In genomic region chr17:75392559-75392958, GRCh38 we compare ENCODE assay signal across 9 cellular contexts. TPM values are rescaled to one million over a fixed set of nuclear protein-coding genes. Genes with fewer than 3 reads are reported as not detected.
DNase-seq lines count a peak whose midpoint lies in the region; ATAC-seq and TF ChIP-seq lines count a peak whose summit lies in the region.
"Had no signal": no experiment of that assay in that cellular context is flagged by ENCODE, and none has a peak within 500 bp of the region (broad histone marks: within the 10 kb centered on the region; RNA-seq: fewer than 3 reads in every experiment).

No MANE protein-coding gene starts in this region.

- CTCF ChIA-PET in activated naive CD4-positive, alpha-beta T cell treated with anti-CD3 and anti-CD28 coated beads for 36 hours (lab: Charles Lee), result interaction anchor here (0.6 to 2.0 kb wide), 3 partner anchors 9 to 49 kb away, joined by 3 to 6 read pairs (median 3); no protein-coding TSS in a partner anchor

- no peak for ATAC-seq in activated naive CD8-positive, alpha-beta T cell treated with anti-CD3 and anti-CD28 coated beads, Interleukin-2, amount 50 U/mL, for 24 hours
- no peak for ATAC-seq in upper lobe of left lung (ENCODE audit: low FRiP score in 2 of 2)

- TF ChIP-seq EP300 in upper lobe of left lung (IDR thresholded peaks at IDR 0.05), result no peak

- H3K4me3 ChIP-seq in iPS-20b (ENCODE audit: low read length) (peak overlapping the region; percentile 80), subcutaneous abdominal adipose tissue (ENCODE audit: low read depth in 1 of 5, low read length in 5 of 5) (peak overlapping the region in 3 of 5 donors; percentile 9 to 86 (median 79)), upper lobe of left lung (peak overlapping the region in 1 of 4 donors; percentile 65)

- no peaks in the 10 kb centered on the region for H3K27me3 Mint-ChIP-seq in activated naive CD4-positive, alpha-beta T cell treated with anti-CD3 and anti-CD28 coated beads for 36 hours (ENCODE audit: low read depth)
- H3K27me3 Mint-ChIP-seq in activated naive CD8-positive, alpha-beta T cell treated with anti-CD3 and anti-CD28 coated beads, Interleukin-2, amount 50 U/mL, for 24 hours, result no peaks in the 10 kb centered on the region

- H3K9me3 ChIP-seq in iPS-20b (ENCODE audit: insufficient read depth, low read depth, low read length) (no peaks in the 10 kb centered on the region), subcutaneous abdominal adipose tissue (ENCODE audit: control insufficient read depth in 5 of 5, low read length in 5 of 5) (no peaks in the 10 kb centered on the region), upper lobe of left lung (no peaks in the 10 kb centered on the region)

- H3K27ac ChIP-seq in iPS-20b (ENCODE audit: low read length) (no peak overlapping the region), subcutaneous abdominal adipose tissue (ENCODE audit: low read depth, low read length) (peak overlapping the region; percentile 80), upper lobe of left lung (peak overlapping the region in 2 of 4 donors; percentile 86 to 87)

- peak overlapping the region; percentile 23 for H3K4me3 Mint-ChIP-seq in activated naive CD4-positive, alpha-beta T cell treated with anti-CD3 and anti-CD28 coated beads for 36 hours
- peak overlapping the region; percentile 33 for H3K4me3 Mint-ChIP-seq in activated naive CD8-positive, alpha-beta T cell treated with anti-CD3 and anti-CD28 coated beads, Interleukin-2, amount 50 U/mL, for 24 hours

- no peak for TF ChIP-seq CTCF in upper lobe of left lung (IDR thresholded peaks at IDR 0.05)

- H3K4me1 Mint-ChIP-seq in activated naive CD4-positive, alpha-beta T cell treated with anti-CD3 and anti-CD28 coated beads for 36 hours (ENCODE audit: low read depth), result peaks cover 84% of the 10 kb centered on the region
- H3K4me1 Mint-ChIP-seq in activated naive CD8-positive, alpha-beta T cell treated with anti-CD3 and anti-CD28 coated beads, Interleukin-2, amount 50 U/mL, for 24 hours, result peaks cover 79% of the 10 kb centered on the region

- peaks cover 24% of the 10 kb centered on the region; the same call in 1 of the 2 replicates for H3K36me3 ChIP-seq in iPS-20b (ENCODE audit: insufficient read depth, low read depth, low read length)
- H3K36me3 ChIP-seq in subcutaneous abdominal adipose tissue (ENCODE audit: control insufficient read depth in 5 of 5, insufficient read depth in 5 of 5, low read length in 5 of 5), result peaks cover 0 to 10% (median 0%) of the 10 kb centered on the region in 5 donors
- peaks cover 0 to 13% (median 0%) of the 10 kb centered on the region in 4 donors for H3K36me3 ChIP-seq in upper lobe of left lung

- H3K9ac ChIP-seq in iPS-20b (ENCODE audit: low read depth, low read length) (peak overlapping the region; percentile 84; the same call in 1 of the 2 replicates), subcutaneous abdominal adipose tissue (ENCODE audit: low read length in 5 of 5) (peak overlapping the region in 2 of 5 donors; percentile 85 to 88)

- H3K4me1 ChIP-seq in iPS-20b (ENCODE audit: insufficient read depth, low read length) (peaks cover 18% of the 10 kb centered on the region; the same call in 1 of the 2 replicates), subcutaneous abdominal adipose tissue (ENCODE audit: control insufficient read depth in 5 of 5, insufficient read depth in 5 of 5, low read length in 5 of 5) (peaks cover 13 to 82% (median 62%) of the 10 kb centered on the region in 5 donors), upper lobe of left lung (peaks cover 40 to 89% (median 51%) of the 10 kb centered on the region in 4 donors)

- no peaks in the 10 kb centered on the region for H3K9me3 Mint-ChIP-seq in activated naive CD4-positive, alpha-beta T cell treated with anti-CD3 and anti-CD28 coated beads for 36 hours
- no peaks in the 10 kb centered on the region for H3K9me3 Mint-ChIP-seq in activated naive CD8-positive, alpha-beta T cell treated with anti-CD3 and anti-CD28 coated beads, Interleukin-2, amount 50 U/mL, for 24 hours

- 49 to 60% methylated on average over 3 of the region's 3 CpGs for WGBS in upper lobe of left lung, 2 donors

- peaks cover 27% of the 10 kb centered on the region for H3K36me3 Mint-ChIP-seq in activated naive CD4-positive, alpha-beta T cell treated with anti-CD3 and anti-CD28 coated beads for 36 hours (ENCODE audit: low read depth)
- peaks cover 38% of the 10 kb centered on the region for H3K36me3 Mint-ChIP-seq in activated naive CD8-positive, alpha-beta T cell treated with anti-CD3 and anti-CD28 coated beads, Interleukin-2, amount 50 U/mL, for 24 hours (ENCODE audit: low read depth)

- H3K27ac Mint-ChIP-seq in activated naive CD4-positive, alpha-beta T cell treated with anti-CD3 and anti-CD28 coated beads for 36 hours, result no peak overlapping the region
- H3K27ac Mint-ChIP-seq in activated naive CD8-positive, alpha-beta T cell treated with anti-CD3 and anti-CD28 coated beads, Interleukin-2, amount 50 U/mL, for 24 hours, result peak overlapping the region; percentile 57

- no peak for DNase-seq in activated naive CD4-positive, alpha-beta T cell treated with anti-CD3 and anti-CD28 coated beads for 36 hours
- no peak for DNase-seq in activated naive CD4-positive, alpha-beta T cell treated with anti-CD3 and anti-CD28 coated beads, Interleukin-2, amount 50 U/mL, for 16 hours
- no peak for DNase-seq in activated naive CD8-positive, alpha-beta T cell treated with anti-CD3 and anti-CD28 coated beads, Interleukin-2, amount 50 U/mL, for 24 hours
- DNase-seq in amniotic stem cell (lab: John Stamatoyannopoulos, UW) (no peak), upper lobe of left lung (no peak), GOT3 (lab: John Stamatoyannopoulos, UW) (no peak)
- DNase-seq: NCI-H187 had no signal

- intact Hi-C loops in activated naive CD4-positive, alpha-beta T cell treated with anti-CD3 and anti-CD28 coated beads for 36 hours (cut with micrococcal nuclease), result no loop called here

- H3K27me3 ChIP-seq in iPS-20b (ENCODE audit: insufficient read depth, low read length) (no peaks in the 10 kb centered on the region), subcutaneous abdominal adipose tissue (ENCODE audit: control insufficient read depth in 5 of 5, insufficient read depth in 4 of 5, low read length in 5 of 5) (no peaks in the 10 kb centered on the region), upper lobe of left lung (no peaks in the 10 kb centered on the region)

- no peak for TF ChIP-seq POLR2A in upper lobe of left lung (IDR thresholded peaks at IDR 0.05)

RNA-seq across cellular contexts. Expression of gene GRB2, which starts 12.9 kb away (rescaled TPM):
- 100 to 1,000 TPM; 166 to 169 TPM for total RNA-seq in activated naive CD4-positive, alpha-beta T cell treated with anti-CD3 and anti-CD28 coated beads for 36 hours
- 100 to 1,000 TPM; 103 to 168 (median 151) TPM for total RNA-seq in upper lobe of left lung
